In genomic region chr10:79390551-79391229, GRCh38 we compare ENCODE assay signal across 11 cellular contexts. TPM values are rescaled to one million over a fixed set of nuclear protein-coding genes. Genes with fewer than 3 reads are reported as not detected.
A peak's percentile ranks its signal among the peaks of the same experiment; 100 is the strongest.
DNase-seq lines count a peak whose midpoint lies in the region; ATAC-seq and TF ChIP-seq lines count a peak whose summit lies in the region.
"Had no signal": no experiment of that assay in that cellular context is flagged by ENCODE, and none has a peak within 500 bp of the region (broad histone marks: within the 10 kb centered on the region; RNA-seq: fewer than 3 reads in every experiment).

No MANE protein-coding gene starts in this region.

- peaks cover 3 to 42% (median 6%) of the 10 kb centered on the region in 3 donors for H3K4me1 ChIP-seq in esophagus squamous epithelium
- H3K4me1 ChIP-seq: breast epithelium had no signal

- no peak overlapping the region for H3K4me3 ChIP-seq in Jurkat, Clone E6-1 (ENCODE audit: low read length)
- H3K4me3 ChIP-seq in esophagus squamous epithelium: no peak overlapping the region
- H3K4me3 ChIP-seq: breast epithelium had no signal

- TF ChIP-seq CTCF in GM10266 (IDR thresholded peaks at IDR 0.05; ENCODE audit: control insufficient read depth, insufficient read depth, low read depth, missing control alignments) (peak; percentile 37), esophagus squamous epithelium (IDR thresholded peaks at IDR 0.05) (peak in 2 of 6 experiments; percentile 7 to 11)

- H3K27me3 ChIP-seq in esophagus squamous epithelium: no peaks in the 10 kb centered on the region
- H3K27me3 ChIP-seq: breast epithelium had no signal

- peak overlapping the region in 3 of 4 donors; percentile 18 to 74 (median 62) for H3K27ac ChIP-seq in esophagus squamous epithelium

- peaks cover 0 to 32% (median 0%) of the 10 kb centered on the region in 3 donors for H3K36me3 ChIP-seq in esophagus squamous epithelium
- H3K36me3 ChIP-seq: breast epithelium had no signal

- H3K9me3 ChIP-seq in esophagus squamous epithelium: no peaks in the 10 kb centered on the region
- H3K9me3 ChIP-seq: breast epithelium had no signal

- 33 to 50% methylated on average over 1 to 2 of the region's 16 CpGs for WGBS in esophagus squamous epithelium, 2 donors

- ATAC-seq in HG03342 (IDR thresholded peaks at IDR 0.05; ENCODE audit: unreplicated experiment): no peak
- ATAC-seq in HG02678 (IDR thresholded peaks at IDR 0.05; ENCODE audit: unreplicated experiment): no peak
- ATAC-seq in HG02981 (IDR thresholded peaks at IDR 0.05; ENCODE audit: unreplicated experiment): no peak

- intact Hi-C loops in esophagus squamous epithelium (cut with DNase I) (no loop called here), posterior vena cava (cut with DNase I) (no loop called here)

- TF ChIP-seq POLR2A in esophagus squamous epithelium (IDR thresholded peaks at IDR 0.05): no peak

- DNase-seq in GM10266 (ENCODE audit: extremely low spot score) (peak; percentile 61), esophagus squamous epithelium (lab: John Stamatoyannopoulos, UW) (no peak), posterior vena cava (ENCODE audit: low spot score) (peak; percentile 83)
- DNase-seq in Jurkat, Clone E6-1 (ENCODE audit: low read depth, low spot score): peak; percentile 11
- no peak for DNase-seq in stimulated activated CD4-positive, alpha-beta T cell treated with anti-CD3 and anti-CD28 coated beads, Interleukin-2, amount 100 ng/mL, for 24 hours
- DNase-seq: DMS79, NCI-H345 had no signal

RNA-seq across cellular contexts. Expression of gene PPIF, which starts 43.4 kb away (rescaled TPM):
- polyA plus RNA-seq in Jurkat, Clone E6-1 (2012; ENCODE audit: insufficient read depth, insufficient read length): 80.3 TPM
- total RNA-seq in esophagus squamous epithelium (100 to 1,000 TPM in 1 of 4 donors, 10 to 100 TPM in 3; 40.2 to 141 (median 56.6) TPM), posterior vena cava (10 to 100 TPM; 20.4 to 23.9 TPM)

RNA-seq across cellular contexts. Expression of gene ZCCHC24, which starts 54.7 kb away (rescaled TPM):
- polyA plus RNA-seq in Jurkat, Clone E6-1 (2012; ENCODE audit: insufficient read depth, insufficient read length): 2.0 TPM
- total RNA-seq in esophagus squamous epithelium (10 to 100 TPM in 1 of 4 donors, 1 to 10 TPM in 3; 2.2 to 26.1 (median 6.4) TPM), posterior vena cava (100 to 1,000 TPM; 113 to 125 TPM)

Comparison
In these comparisons a context has a peak if more than half of its experiments do, and no peak if none do; other contexts are left out.
1. DNase-seq: peak in GM10266 (single experiment), Jurkat, Clone E6-1 (single experiment) and posterior vena cava (single experiment); none in esophagus squamous epithelium (single experiment) and stimulated activated CD4-positive, alpha-beta T cell treated with anti-CD3 and anti-CD28 coated beads, Interleukin-2, amount 100 ng/mL, for 24 hours (0 of 2).
2. RNA of gene ZCCHC24, which starts 54.7 kb away (total RNA-seq): 113 to 125 TPM in posterior vena cava; 2.2 to 26.1 TPM in esophagus squamous epithelium; every median in the first group is over 4 times any median in the second.